ENCODE assay signal across 16 cellular contexts in the genomic region with DNA sequence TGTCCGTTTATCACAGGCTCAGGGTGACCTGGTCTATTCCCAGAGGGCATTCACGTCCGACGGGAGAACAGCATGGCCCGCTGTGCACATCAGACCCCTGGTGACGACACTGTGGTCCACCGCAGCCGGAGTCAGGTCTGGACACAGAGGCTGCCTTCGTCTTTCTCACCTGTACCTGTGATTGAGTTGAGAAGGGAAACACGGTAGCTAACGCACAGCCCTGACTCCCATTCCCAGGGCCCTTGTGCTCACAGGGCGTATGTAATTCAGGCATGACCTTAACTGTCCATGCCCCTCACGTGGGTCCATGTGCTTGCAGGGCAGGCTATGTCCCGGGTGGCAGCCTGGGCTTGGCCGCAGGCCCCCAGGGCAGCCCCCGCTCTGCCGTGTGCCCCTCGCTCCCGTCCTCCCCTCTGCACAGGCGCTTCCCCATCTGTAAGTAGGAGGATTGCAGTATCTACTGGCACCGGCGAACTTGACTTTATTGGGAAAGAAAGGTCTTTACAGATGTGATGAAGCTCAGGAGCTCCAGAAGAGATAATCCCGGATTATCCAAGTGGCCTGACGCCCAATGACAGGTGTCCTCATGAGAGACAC.
A peak's percentile ranks its signal among the peaks of the same experiment; 100 is the strongest.
DNase-seq lines count a peak whose midpoint lies in the region; ATAC-seq and TF ChIP-seq lines count a peak whose summit lies in the region.
"Had no signal": no experiment of that assay in that cellular context is flagged by ENCODE, and none has a peak within 500 bp of the region (broad histone marks: within the 10 kb centered on the region; RNA-seq: fewer than 3 reads in every experiment).

No MANE protein-coding gene starts in this region.

- no peak overlapping the region for H3K4ac ChIP-seq in IMR-90 (ENCODE audit: low read depth, low read length)

- H2BK15ac ChIP-seq in IMR-90 (ENCODE audit: low read depth, low read length): no peak overlapping the region

- no peak overlapping the region for H3K4me3 Mint-ChIP-seq in nephron progenitor cell
- H3K4me3 Mint-ChIP-seq: CD4-positive, CD25-positive, alpha-beta regulatory T cell; CD8-positive, alpha-beta memory T cell; GM23338; IgD-negative memory B cell had no signal

- no peak for ATAC-seq in IMR-90 (ENCODE audit: low read depth)
- ATAC-seq in HG03045 (IDR thresholded peaks at IDR 0.05; ENCODE audit: unreplicated experiment): no peak
- ATAC-seq: GM23338 had no signal

- no peaks in the 10 kb centered on the region for H4K20me1 ChIP-seq in IMR-90 (ENCODE audit: insufficient read depth, low read length)

- TF ChIP-seq CTCF in IMR-90 (conservative IDR thresholded peaks at IDR 0.05; ENCODE audit: low read depth, low read length) (no peak), nephron progenitor cell (IDR thresholded peaks at IDR 0.05) (no peak)

- no peak overlapping the region for H3K4me3 ChIP-seq in IMR-90 (ENCODE audit: insufficient read depth, low read depth, low read length)
- H3K4me3 ChIP-seq: GM23338 had no signal

- H3K9me3 Mint-ChIP-seq in nephron progenitor cell: peaks cover 4% of the 10 kb centered on the region
- H3K9me3 Mint-ChIP-seq: CD4-positive, CD25-positive, alpha-beta regulatory T cell had no signal

- no peak overlapping the region for H4K5ac ChIP-seq in IMR-90 (ENCODE audit: low read depth, low read length)

- H2BK120ac ChIP-seq in IMR-90 (ENCODE audit: low read depth, low read length): no peak overlapping the region

- H3K36me3 ChIP-seq in IMR-90 (ENCODE audit: control insufficient read depth, insufficient read depth, low read length): no peaks in the 10 kb centered on the region
- H3K36me3 ChIP-seq: BE2C had no signal

- no peaks in the 10 kb centered on the region for H3K36me3 Mint-ChIP-seq in nephron progenitor cell (ENCODE audit: low read depth)
- H3K36me3 Mint-ChIP-seq: CD4-positive, CD25-positive, alpha-beta regulatory T cell; CD8-positive, alpha-beta memory T cell; IgD-negative memory B cell had no signal

- dilution Hi-C loops in IMR-90 (cut with HindIII; ENCODE audit: low sequenced_read_pairs, unreplicated experiment): no loop called here

- H4K91ac ChIP-seq in IMR-90 (ENCODE audit: insufficient read depth, low read depth, low read length): no peak overlapping the region

- no peak overlapping the region for H3K9ac ChIP-seq in IMR-90 (ENCODE audit: low read depth, low read length)

- peaks cover 9% of the 10 kb centered on the region for H3K27me3 Mint-ChIP-seq in nephron progenitor cell (ENCODE audit: low read depth, poor library complexity)
- H3K27me3 Mint-ChIP-seq: CD4-positive, CD25-positive, alpha-beta regulatory T cell; IgD-negative memory B cell had no signal

- H3K14ac ChIP-seq in IMR-90 (replicated peaks; ENCODE audit: low read depth, low read length): no peak overlapping the region

- no peaks in the 10 kb centered on the region for H3K27me3 ChIP-seq in IMR-90 (ENCODE audit: control insufficient read depth, insufficient read depth, low read length)
- H3K27me3 ChIP-seq: BE2C had no signal

- H2BK20ac ChIP-seq in IMR-90 (ENCODE audit: low read depth, low read length): no peak overlapping the region

- H3K27ac Mint-ChIP-seq in nephron progenitor cell: no peak overlapping the region
- H3K27ac Mint-ChIP-seq: CD4-positive, CD25-positive, alpha-beta regulatory T cell; CD8-positive, alpha-beta memory T cell; GM23338; IgD-negative memory B cell had no signal

- no peak overlapping the region for H3K18ac ChIP-seq in IMR-90 (ENCODE audit: low read depth, low read length)

- H3K79me1 ChIP-seq in IMR-90 (ENCODE audit: low read depth in 1 of 2, low read length in 2 of 2): no peaks in the 10 kb centered on the region

- H2AFZ ChIP-seq in IMR-90 (replicated peaks; ENCODE audit: low read length, poor library complexity): peak overlapping the region; percentile 51
- H2AFZ ChIP-seq: GM23338 had no signal

- H3K9me3 ChIP-seq in IMR-90 (ENCODE audit: control insufficient read depth, insufficient read depth, low read length): peaks cover 45% of the 10 kb centered on the region
- H3K9me3 ChIP-seq: BE2C had no signal

- DNase-seq in IMR-90 (no peak), NCI-H524 (lab: John Stamatoyannopoulos, UW) (peak; percentile 26 to 63), ecto neural progenitor cell (ENCODE audit: low spot score) (peak; percentile 32), posterior vena cava (ENCODE audit: low spot score) (peak; percentile 61), globus pallidus (ENCODE audit: low spot score) (no peak), nephron progenitor cell (no peak)
- DNase-seq: ACHN; BE2C; C1 segment of cervical spinal cord; CD4-positive, CD25-positive, alpha-beta regulatory T cell; CD8-positive, alpha-beta memory T cell; COR-L47; HCEC 1CT had no signal

- CTCF ChIA-PET in IMR-90 (lab: Yijun Ruan, JAX): no interaction called here

- no TSS peak for BruUV-seq in IMR-90 (replicated peaks; lab: Mats Ljungman, UMichigan)

- no peak overlapping the region for H3K4me2 ChIP-seq in IMR-90 (ENCODE audit: low read depth, low read length)
- H3K4me2 ChIP-seq: GM23338 had no signal

- POLR2A ChIA-PET in IMR-90 (lab: Charles Lee; ENCODE audit: unreplicated experiment): no interaction called here

- H2BK5ac ChIP-seq in IMR-90 (ENCODE audit: low read depth, low read length, poor library complexity, severe bottlenecking): no peak overlapping the region

- no peak overlapping the region for H2AK9ac ChIP-seq in IMR-90 (replicated peaks; ENCODE audit: low read depth, low read length, poor library complexity)

- intact Hi-C loops in IMR-90 (cut with micrococcal nuclease): no loop called here
- intact Hi-C loops in posterior vena cava (cut with DNase I): no loop called here

- no peak overlapping the region for H2AK5ac ChIP-seq in IMR-90 (ENCODE audit: low read depth, low read length)

- H3K9me1 ChIP-seq in IMR-90 (ENCODE audit: insufficient read depth, low read length): no peaks in the 10 kb centered on the region

- no peak for TF ChIP-seq POLR2A in IMR-90 (IDR thresholded peaks at IDR 0.05; ENCODE audit: low read depth, low read length)

- H3K56ac ChIP-seq in IMR-90 (ENCODE audit: extremely low read depth, insufficient read depth, low read length): no peak overlapping the region

- no peaks in the 10 kb centered on the region for H3K4me1 ChIP-seq in IMR-90 (ENCODE audit: control insufficient read depth, insufficient read depth, low read length)
- H3K4me1 ChIP-seq: BE2C had no signal

- TF ChIP-seq RAD21 in IMR-90 (IDR thresholded peaks at IDR 0.05; ENCODE audit: low read length): no peak

- 40% methylated on average over 1 of the region's 24 CpGs; no CpG with 5 or more reads in 1 of the 2 experiments for WGBS in IMR-90 (ENCODE audit: extremely low coverage in 2 of 2, insufficient read length in 1 of 2), 2 experiments

- H3K27ac ChIP-seq in IMR-90 (ENCODE audit: insufficient read depth, low read length): no peak overlapping the region

- H4K8ac ChIP-seq in IMR-90 (ENCODE audit: low read depth in 2 of 2, low read length in 2 of 2): no peak overlapping the region

- in situ Hi-C loops in IMR-90 (cut with MboI; ENCODE audit: low sequenced_read_pairs): no loop called here

- H3K4me1 Mint-ChIP-seq in nephron progenitor cell: no peaks in the 10 kb centered on the region
- H3K4me1 Mint-ChIP-seq: CD4-positive, CD25-positive, alpha-beta regulatory T cell; CD8-positive, alpha-beta memory T cell; GM23338 had no signal

- no peak overlapping the region for H3K23ac ChIP-seq in IMR-90 (ENCODE audit: low read depth, low read length)

TF ChIP-seq in IMR-90, 13 proteins besides CTCF, POLR2A, EP300 and RAD21:
- TF ChIP-seq FOS (IDR thresholded peaks at IDR 0.05; ENCODE audit: low read depth, low read length): no peak
- TF ChIP-seq, protein P1, sequence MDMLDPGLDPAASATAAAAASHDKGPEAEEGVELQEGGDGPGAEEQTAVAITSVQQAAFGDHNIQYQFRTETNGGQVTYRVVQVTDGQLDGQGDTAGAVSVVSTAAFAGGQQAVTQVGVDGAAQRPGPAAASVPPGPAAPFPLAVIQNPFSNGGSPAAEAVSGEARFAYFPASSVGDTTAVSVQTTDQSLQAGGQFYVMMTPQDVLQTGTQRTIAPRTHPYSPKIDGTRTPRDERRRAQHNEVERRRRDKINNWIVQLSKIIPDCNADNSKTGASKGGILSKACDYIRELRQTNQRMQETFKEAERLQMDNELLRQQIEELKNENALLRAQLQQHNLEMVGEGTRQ (IDR thresholded peaks at IDR 0.05; ENCODE audit: low read depth, low read length): no peak

Comparison
In these comparisons a context has a peak if more than half of its experiments do, and no peak if none do; other contexts are left out.
1. DNase-seq: peak in NCI-H524 (2 of 2), ecto neural progenitor cell (single experiment) and posterior vena cava (single experiment); none in IMR-90 (single experiment), globus pallidus (single experiment) and nephron progenitor cell (single experiment).